Comparison of ENCODE assay signal across 26 cellular contexts in genomic region chr11:120815260-120816100, GRCh38.
DNase-seq lines count a peak whose midpoint lies in the region; ATAC-seq, FAIRE-seq and TF ChIP-seq lines count a peak whose summit lies in the region.
"Had no signal": no experiment of that assay in that cellular context is flagged by ENCODE, and none has a peak within 500 bp of the region (broad histone marks: within the 10 kb centered on the region; RNA-seq: fewer than 3 reads in every experiment).

No MANE protein-coding gene starts in this region.

- H3K4me1 Mint-ChIP-seq in endodermal cell, result no peaks in the 10 kb centered on the region
- H3K4me1 Mint-ChIP-seq: activated CD4-positive, alpha-beta T cell treated with anti-CD3 and anti-CD28 coated beads for 36 hours had no signal

- BruUV-seq in PC-3 (replicated peaks; lab: Mats Ljungman, UMichigan), result no TSS peak

- TF ChIP-seq CTCF in GM12872 (IDR thresholded peaks at IDR 0.05; ENCODE audit: insufficient read depth, low read depth, low read length) (0 out of 3 replicates have a peak, but pooled peaks have one; percentile 22), PC-3 (conservative IDR thresholded peaks at IDR 0.05; ENCODE audit: low read depth, low read length) (no peak), endodermal cell (conservative IDR thresholded peaks at IDR 0.05) (peak; percentile 65), prostate gland (IDR thresholded peaks at IDR 0.05) (no peak)

- H3K27ac ChIP-seq in PC-3 (ENCODE audit: low read length) (no peak overlapping the region), endodermal cell (ENCODE audit: low read depth, low read length) (no peak overlapping the region), prostate gland (no peak overlapping the region)
- H3K27ac ChIP-seq: ascending aorta, dorsolateral prefrontal cortex, GM23248, HL-60, SJSA1 had no signal

- no peaks in the 10 kb centered on the region for H3K79me2 ChIP-seq in PC-3 (ENCODE audit: low read length)

- no peaks in the 10 kb centered on the region for H3K9me2 ChIP-seq in PC-3 (replicated peaks; ENCODE audit: low read length)

- no peaks in the 10 kb centered on the region for H3F3A ChIP-seq in PC-3 (ENCODE audit: low read length, unreplicated experiment)

- no peak overlapping the region for H3K4me3 Mint-ChIP-seq in endodermal cell
- H3K4me3 Mint-ChIP-seq: activated CD4-positive, alpha-beta T cell treated with anti-CD3 and anti-CD28 coated beads for 36 hours; activated naive CD8-positive, alpha-beta T cell treated with anti-CD3 and anti-CD28 coated beads, Interleukin-2, amount 10 ng/mL, durations not matched to agents 7 days and 5 days had no signal

- no peak for FAIRE-seq in GM12891 (lab: Jason Lieb, UNC)
- FAIRE-seq: GM12892, islet of Langerhans had no signal

- POLR2A ChIA-PET in PC-3 (lab: Charles Lee; ENCODE audit: unreplicated experiment), result no interaction called here

- no peaks in the 10 kb centered on the region for H3K9me3 ChIP-seq in PC-3 (ENCODE audit: low read length)
- H3K9me3 ChIP-seq in endodermal cell (ENCODE audit: control insufficient read depth, low read length), result no peaks in the 10 kb centered on the region
- H3K9me3 ChIP-seq in prostate gland, result no peaks in the 10 kb centered on the region
- H3K9me3 ChIP-seq: ascending aorta, SJSA1 had no signal

- no peak overlapping the region for H3K4me3 ChIP-seq in PC-3 (ENCODE audit: low read length)
- no peak overlapping the region for H3K4me3 ChIP-seq in endodermal cell (ENCODE audit: low read length)
- no peak overlapping the region for H3K4me3 ChIP-seq in prostate gland
- H3K4me3 ChIP-seq: ascending aorta, dorsolateral prefrontal cortex, GM23248, SJSA1 had no signal

- DNase-seq in PC-3 (peak; percentile 22), endodermal cell (peak; percentile 73), prostate gland (ENCODE audit: low spot score) (peak; percentile 45), NCI-H2227 (lab: John Stamatoyannopoulos, UW; ENCODE audit: unreplicated experiment) (no peak), NCI-H2227 treated with DMSO at 0.1 percent for 48 hours (lab: John Stamatoyannopoulos, UW) (no peak), GM12891 (ENCODE audit: insufficient read length, low spot score) (no peak)
- DNase-seq: activated CD4-positive, alpha-beta T cell treated with anti-CD3 and anti-CD28 coated beads for 36 hours; activated effector memory CD4-positive, alpha-beta T cell treated with anti-CD3 and anti-CD28 coated beads, Interleukin-2, amount 50 U/mL, for 16 hours; activated naive CD8-positive, alpha-beta T cell treated with anti-CD3 and anti-CD28 coated beads, Interleukin-2, amount 10 ng/mL, durations not matched to agents 7 days and 5 days; C1 segment of cervical spinal cord; DND-41; dorsolateral prefrontal cortex; GM23248; left ventricle myocardium superior; NCI-H1105; NCI-H2029; NCI-H69; right cardiac atrium; RPMI8226; stimulated activated CD4-positive, alpha-beta T cell treated with anti-CD3 and anti-CD28 coated beads, Interleukin-2, amount 100 ng/mL, for 48 hours had no signal

- CTCF ChIA-PET in PC-3 (lab: Charles Lee), result no interaction called here

- H3K36me3 Mint-ChIP-seq in endodermal cell (ENCODE audit: low read depth), result no peaks in the 10 kb centered on the region
- H3K36me3 Mint-ChIP-seq: activated naive CD8-positive, alpha-beta T cell treated with anti-CD3 and anti-CD28 coated beads, Interleukin-2, amount 10 ng/mL, durations not matched to agents 7 days and 5 days had no signal

- H3K9me3 Mint-ChIP-seq in endodermal cell, result no peaks in the 10 kb centered on the region
- H3K9me3 Mint-ChIP-seq: activated naive CD8-positive, alpha-beta T cell treated with anti-CD3 and anti-CD28 coated beads, Interleukin-2, amount 10 ng/mL, durations not matched to agents 7 days and 5 days had no signal

- no peaks in the 10 kb centered on the region for H3K27me3 Mint-ChIP-seq in endodermal cell (ENCODE audit: insufficient read depth)

- intact Hi-C loops in PC-3 (cut with micrococcal nuclease) (no loop called here), prostate gland (cut with DNase I) (no loop called here)

- no peak overlapping the region for H3K4me2 ChIP-seq in PC-3 (ENCODE audit: low read length)

- no peaks in the 10 kb centered on the region for H4K20me1 ChIP-seq in PC-3 (ENCODE audit: low read length)

- 87 to 98% methylated on average over 7 to 20 of the region's 20 CpGs for WGBS in endodermal cell (ENCODE audit: insufficient coverage in 1 of 2, insufficient read length in 1 of 2), 2 experiments
- WGBS in prostate gland, result 59% methylated on average over 20 of the region's 20 CpGs

- TF ChIP-seq POLR2A in prostate gland (IDR thresholded peaks at IDR 0.05), result no peak
- no peak for TF ChIP-seq POLR2A in GM12891 (IDR thresholded peaks at IDR 0.05; ENCODE audit: low read depth, low read length)

- ATAC-seq in PC-3, result no peak
- ATAC-seq: activated CD4-positive, alpha-beta T cell treated with anti-CD3 and anti-CD28 coated beads for 36 hours; right cardiac atrium had no signal

- H3K36me3 ChIP-seq in PC-3 (ENCODE audit: low read depth, low read length) (no peaks in the 10 kb centered on the region), endodermal cell (ENCODE audit: control insufficient read depth, insufficient read depth, low read length) (no peaks in the 10 kb centered on the region), prostate gland (no peaks in the 10 kb centered on the region)
- H3K36me3 ChIP-seq: ascending aorta, SJSA1 had no signal

- H3K27me3 ChIP-seq in PC-3 (ENCODE audit: low read length) (peaks cover 61% of the 10 kb centered on the region), endodermal cell (ENCODE audit: control insufficient read depth, insufficient read depth, low read length, poor library complexity, severe bottlenecking) (no peaks in the 10 kb centered on the region), prostate gland (replicated peaks; ENCODE audit: insufficient read depth) (no peaks in the 10 kb centered on the region)
- H3K27me3 ChIP-seq: ascending aorta, dorsolateral prefrontal cortex, SJSA1 had no signal

- H3K4me1 ChIP-seq in PC-3 (ENCODE audit: insufficient read depth, low read length), result peaks cover 5% of the 10 kb centered on the region
- H3K4me1 ChIP-seq in endodermal cell (ENCODE audit: control insufficient read depth, insufficient read depth, low read length), result no peaks in the 10 kb centered on the region
- peaks cover 11% of the 10 kb centered on the region for H3K4me1 ChIP-seq in prostate gland (replicated peaks)
- H3K4me1 ChIP-seq: ascending aorta, SJSA1 had no signal

- H3K9ac ChIP-seq in PC-3 (ENCODE audit: low read length) (no peak overlapping the region), endodermal cell (ENCODE audit: extremely low read depth, low read length, poor library complexity, severe bottlenecking) (no peak overlapping the region)
- H3K9ac ChIP-seq: GM23248 had no signal

- no peak overlapping the region for H3K27ac Mint-ChIP-seq in endodermal cell
- H3K27ac Mint-ChIP-seq: activated CD4-positive, alpha-beta T cell treated with anti-CD3 and anti-CD28 coated beads for 36 hours had no signal

- H2AFZ ChIP-seq in PC-3 (ENCODE audit: low read length), result no peak overlapping the region
- H2AFZ ChIP-seq: GM23248 had no signal

TF ChIP-seq in GM12891, 5 proteins besides CTCF, POLR2A, EP300 and RAD21:
- TF ChIP-seq SPI1 (IDR thresholded peaks at IDR 0.05; ENCODE audit: low read depth, low read length) (no peak), TAF1 (IDR thresholded peaks at IDR 0.05; ENCODE audit: low read depth, low read length) (no peak), POLR2AphosphoS5 (IDR thresholded peaks at IDR 0.05; ENCODE audit: low read depth, low read length) (no peak), POU2F2 (IDR thresholded peaks at IDR 0.05; ENCODE audit: low read depth, low read length) (no peak), PAX5 (IDR thresholded peaks at IDR 0.05; ENCODE audit: insufficient read depth, low read length, severe bottlenecking) (no peak)

Comparison
In these comparisons a context has a peak if more than half of its experiments do, and no peak if none do; other contexts are left out.
1. CTCF ChIP-seq: peak in GM12872 (single experiment) and endodermal cell (single experiment); none in PC-3 (single experiment) and prostate gland (0 of 4).
2. DNase-seq: peak in PC-3 (single experiment), endodermal cell (single experiment) and prostate gland (single experiment); none in NCI-H2227 (single experiment), NCI-H2227 treated with DMSO at 0.1 percent for 48 hours (single experiment) and GM12891 (single experiment).